ENCODE assay signal across 33 cellular contexts in genomic region chr9:19485193-19485592, GRCh38.
DNase-seq lines count a peak whose midpoint lies in the region; ATAC-seq and TF ChIP-seq lines count a peak whose summit lies in the region.
"Had no signal": no experiment of that assay in that cellular context is flagged by ENCODE, and none has a peak within 500 bp of the region (broad histone marks: within the 10 kb centered on the region; RNA-seq: fewer than 3 reads in every experiment).

No MANE protein-coding gene starts in this region.

- H3K27ac Mint-ChIP-seq in naive thymus-derived CD8-positive, alpha-beta T cell: no peak overlapping the region
- H3K27ac Mint-ChIP-seq: activated CD8-positive, alpha-beta T cell treated with anti-CD3 and anti-CD28 coated beads for 36 hours; activated T-helper 2 cell treated with anti-CD3 and anti-CD28 coated beads, Interferon-gamma antibody, Interleukin-2, Interleukin-4, amounts not matched to agents 10 μg/mL and 5 μg/mL and 100 μg/mL, durations not matched to agents 14 hours and 24 hours and 36 hours; CD14-positive monocyte; effector memory CD8-positive, alpha-beta T cell; H9; mesothelial cell of epicardium; natural killer cell had no signal

- H3K79me2 ChIP-seq in mammary epithelial cell (ENCODE audit: insufficient read depth, low read length): no peaks in the 10 kb centered on the region

- H3K4me3 Mint-ChIP-seq in naive thymus-derived CD8-positive, alpha-beta T cell: no peak overlapping the region
- H3K4me3 Mint-ChIP-seq: activated CD8-positive, alpha-beta T cell treated with anti-CD3 and anti-CD28 coated beads for 36 hours; CD14-positive monocyte; effector memory CD8-positive, alpha-beta T cell; H9; mesothelial cell of epicardium; natural killer cell had no signal

- dilution Hi-C loops in mammary epithelial cell (cut with HindIII; ENCODE audit: low sequenced_read_pairs): no loop called here

- peaks cover 7% of the 10 kb centered on the region for H3K4me1 ChIP-seq in mammary epithelial cell (ENCODE audit: insufficient read depth, low read length)
- no peaks in the 10 kb centered on the region for H3K4me1 ChIP-seq in aorta (ENCODE audit: control insufficient read depth in 1 of 2, insufficient read depth in 2 of 2, low read length in 2 of 2)
- H3K4me1 ChIP-seq: prostate gland, stomach, tibial artery, vagina had no signal

- 86% methylated on average over 2 of the region's 2 CpGs for WGBS in mammary epithelial cell (ENCODE audit: low coverage, missing lambda C conversion rate)
- 77 to 80% methylated on average over 2 of the region's 2 CpGs for WGBS in aorta, 2 donors

- intact Hi-C loops in mammary epithelial cell (cut with micrococcal nuclease): no loop called here
- intact Hi-C loops in aorta (cut with DNase I): no loop called here

- peaks cover 0 to 5% (median 3%) of the 10 kb centered on the region in 5 donors for H3K27me3 Mint-ChIP-seq in naive thymus-derived CD8-positive, alpha-beta T cell

- peak; percentile 48 for DNase-seq in NCI-H146 (lab: John Stamatoyannopoulos, UW)
- no peak for DNase-seq in NCI-H146 treated with DMSO at 0.1 percent for 48 hours (lab: John Stamatoyannopoulos, UW; ENCODE audit: unreplicated experiment)
- peak; percentile 47 for DNase-seq in NCI-H2196 (lab: John Stamatoyannopoulos, UW; ENCODE audit: unreplicated experiment)
- peak; percentile 37 for DNase-seq in mammary epithelial cell
- peak; percentile 89 for DNase-seq in myocyte (ENCODE audit: low read depth)
- DNase-seq in hippocampal formation (lab: John Stamatoyannopoulos, UW): no peak
- no peak for DNase-seq in aorta
- no peak for DNase-seq in naive thymus-derived CD8-positive, alpha-beta T cell
- DNase-seq: activated CD4-positive, alpha-beta T cell treated with anti-CD3 and anti-CD28 coated beads for 1 hour; activated CD8-positive, alpha-beta T cell treated with anti-CD3 and anti-CD28 coated beads for 36 hours; amygdala; cortex of kidney; effector memory CD8-positive, alpha-beta T cell; foreskin fibroblast; H9; KG1; MM.1S; natural killer cell; NCI-H2081 treated with DMSO at 0.1 percent for 48 hours; NCI-H524 treated with DMSO at 0.1 percent for 48 hours; occipital lobe; Right ventricle myocardium superior; stomach; tibial artery had no signal

- no peak for TF ChIP-seq CTCF in mammary epithelial cell (conservative IDR thresholded peaks at IDR 0.05 in 1 of 2, IDR thresholded peaks at IDR 0.05 in 1 of 2; ENCODE audit: extremely low read depth in 1 of 2, insufficient read depth in 1 of 2, low read depth in 1 of 2, low read length in 2 of 2)

- no TSS peak for BruUV-seq in mammary epithelial cell (replicated peaks; lab: Mats Ljungman, UMichigan)

- no peak overlapping the region for H3K4me3 ChIP-seq in mammary epithelial cell (replicated peaks in 1 of 3; ENCODE audit: insufficient read depth in 1 of 3, low read depth in 2 of 3, low read length in 3 of 3)
- no peak overlapping the region for H3K4me3 ChIP-seq in aorta (ENCODE audit: low read length in 2 of 2)
- H3K4me3 ChIP-seq: prostate gland, stomach, tibial artery, vagina had no signal

- no peak overlapping the region for H2AFZ ChIP-seq in mammary epithelial cell (ENCODE audit: low read depth, low read length)

- POLR2A ChIA-PET in naive thymus-derived CD8-positive, alpha-beta T cell (lab: Charles Lee): no interaction called here

- no peaks in the 10 kb centered on the region for H3K36me3 ChIP-seq in mammary epithelial cell (ENCODE audit: insufficient read depth, low read length)
- H3K36me3 ChIP-seq in aorta (ENCODE audit: control insufficient read depth in 1 of 2, insufficient read depth in 2 of 2, low read length in 1 of 2): no peaks in the 10 kb centered on the region
- H3K36me3 ChIP-seq: prostate gland, stomach, tibial artery, vagina had no signal

- H3K4me1 Mint-ChIP-seq in naive thymus-derived CD8-positive, alpha-beta T cell: no peaks in the 10 kb centered on the region
- H3K4me1 Mint-ChIP-seq: CD14-positive monocyte, H9, mesothelial cell of epicardium, natural killer cell had no signal

- H3K9me3 Mint-ChIP-seq in naive thymus-derived CD8-positive, alpha-beta T cell: no peaks in the 10 kb centered on the region
- H3K9me3 Mint-ChIP-seq: activated CD8-positive, alpha-beta T cell treated with anti-CD3 and anti-CD28 coated beads for 36 hours; activated naive CD4-positive, alpha-beta T cell treated with anti-CD3 and anti-CD28 coated beads, Interleukin-2, amount 50 U/mL, for 72 hours; activated T-helper 2 cell treated with anti-CD3 and anti-CD28 coated beads, Interferon-gamma antibody, Interleukin-2, Interleukin-4, amounts not matched to agents 10 μg/mL and 5 μg/mL and 100 μg/mL, durations not matched to agents 14 hours and 24 hours and 36 hours; CD14-positive monocyte; effector memory CD8-positive, alpha-beta T cell; H9; mesothelial cell of epicardium; natural killer cell had no signal

- H3K9ac ChIP-seq in mammary epithelial cell (ENCODE audit: insufficient read depth, low read length): no peak overlapping the region

- no peaks in the 10 kb centered on the region for H4K20me1 ChIP-seq in mammary epithelial cell (ENCODE audit: insufficient read depth, low read length)

- H3K36me3 Mint-ChIP-seq in naive thymus-derived CD8-positive, alpha-beta T cell: no peaks in the 10 kb centered on the region
- H3K36me3 Mint-ChIP-seq: activated naive CD4-positive, alpha-beta T cell treated with anti-CD3 and anti-CD28 coated beads, Interleukin-2, amount 50 U/mL, for 72 hours; CD14-positive monocyte; mesothelial cell of epicardium; natural killer cell had no signal

- peak overlapping the region; percentile 10 for H3K4me2 ChIP-seq in mammary epithelial cell (ENCODE audit: insufficient read depth, low read depth, low read length)

- H3K27ac ChIP-seq in mammary epithelial cell (ENCODE audit: insufficient read depth, low read depth, low read length) (no peak overlapping the region), aorta (ENCODE audit: low read depth in 1 of 2, low read length in 2 of 2) (no peak overlapping the region)
- H3K27ac ChIP-seq: HL-60, prostate gland, stomach, tibial artery, vagina had no signal

- H3K27me3 ChIP-seq in mammary epithelial cell (ENCODE audit: insufficient read depth, low read length): no peaks in the 10 kb centered on the region
- no peaks in the 10 kb centered on the region for H3K27me3 ChIP-seq in aorta (ENCODE audit: control insufficient read depth in 1 of 2, insufficient read depth in 2 of 2, low read length in 1 of 2)
- H3K27me3 ChIP-seq: stomach, tibial artery, vagina had no signal

- in situ Hi-C loops in mammary epithelial cell (cut with MboI; ENCODE audit: low sequenced_read_pairs in 2 of 2): loop anchor here (5.0 to 25.0 kb wide), 3 partner anchors 437 to 1627 kb away; partner anchors contain the start of gene MLLT3 (in 1 of the 2)

- H3K9me3 ChIP-seq in mammary epithelial cell (replicated peaks; ENCODE audit: insufficient read depth, low read length) (no peaks in the 10 kb centered on the region), aorta (ENCODE audit: control insufficient read depth, low read length) (peaks cover 1% of the 10 kb centered on the region)
- H3K9me3 ChIP-seq: prostate gland, stomach, tibial artery, vagina had no signal

- no peak for ATAC-seq in aorta (ENCODE audit: low FRiP score)
- no peak for ATAC-seq in naive thymus-derived CD8-positive, alpha-beta T cell
- ATAC-seq: activated CD8-positive, alpha-beta T cell treated with anti-CD3 and anti-CD28 coated beads for 36 hours; activated naive CD4-positive, alpha-beta T cell treated with anti-CD3 and anti-CD28 coated beads, Interleukin-2, amount 50 U/mL, for 72 hours; effector memory CD8-positive, alpha-beta T cell; natural killer cell; Panc1; sciatic nerve had no signal

- CTCF ChIA-PET in mammary epithelial cell (lab: Charles Lee; ENCODE audit: low non-redundant PET): no interaction called here

Comparison
In these comparisons a context has a peak if more than half of its experiments do, and no peak if none do; other contexts are left out.
1. DNase-seq: peak in NCI-H146 (single experiment), NCI-H2196 (single experiment), mammary epithelial cell (single experiment) and myocyte (single experiment); none in NCI-H146 treated with DMSO at 0.1 percent for 48 hours (single experiment), hippocampal formation (0 of 2), aorta (0 of 2) and naive thymus-derived CD8-positive, alpha-beta T cell (0 of 10).